In the genomic region with DNA sequence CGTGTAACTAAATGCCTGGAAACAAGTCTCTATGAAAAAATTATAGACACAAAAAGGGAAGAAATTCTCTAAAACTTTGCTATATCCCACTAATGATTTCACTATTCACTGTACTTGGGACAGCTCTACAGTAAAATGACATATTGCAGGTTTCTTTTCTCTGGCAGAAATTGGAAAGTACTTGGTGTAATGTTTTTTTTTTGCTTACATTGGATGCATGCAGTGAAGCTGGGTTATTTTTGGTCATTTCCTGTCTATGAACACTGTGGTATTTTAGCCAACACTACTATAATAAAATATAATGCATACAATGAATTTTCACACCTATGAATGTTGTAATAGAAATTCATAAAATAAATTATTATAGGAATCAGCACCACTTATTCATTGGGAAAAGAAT, we compare ENCODE assay signal across 18 cellular contexts.
DNase-seq lines count a peak whose midpoint lies in the region; FAIRE-seq and TF ChIP-seq lines count a peak whose summit lies in the region.
"Had no signal": no experiment of that assay in that cellular context is flagged by ENCODE, and none has a peak within 500 bp of the region (broad histone marks: within the 10 kb centered on the region; RNA-seq: fewer than 3 reads in every experiment).

No MANE protein-coding gene starts in this region.

- WGBS in GM23248 (ENCODE audit: low coverage in 1 of 2, low lambda C conversion rate in 2 of 2, missing lambda C conversion rate in 2 of 2), 2 experiments: 93 to 97% methylated on average over 1 of the region's 1 CpG

- H3K27me3 Mint-ChIP-seq in astrocyte (ENCODE audit: low read depth, unreplicated experiment) (no peaks in the 10 kb centered on the region), Calu3 (ENCODE audit: unreplicated experiment) (no peaks in the 10 kb centered on the region)

- H3K27ac ChIP-seq in GM23248: no peak overlapping the region
- no peak overlapping the region for H3K27ac ChIP-seq in astrocyte (ENCODE audit: low read depth, low read length)
- H3K27ac ChIP-seq in fibroblast of lung (ENCODE audit: insufficient read depth, low read length): no peak overlapping the region
- H3K27ac ChIP-seq: A549, C4-2B had no signal

- H3K9ac ChIP-seq in GM23248: no peak overlapping the region
- H3K9ac ChIP-seq in astrocyte (ENCODE audit: low read length): no peak overlapping the region
- no peak overlapping the region for H3K9ac ChIP-seq in fibroblast of lung (ENCODE audit: insufficient read depth, low read length)

- peaks cover 8% of the 10 kb centered on the region for H3K9me3 ChIP-seq in GM23248 (ENCODE audit: low read depth)
- no peaks in the 10 kb centered on the region for H3K9me3 ChIP-seq in astrocyte (ENCODE audit: insufficient read depth, low read depth, low read length)
- H3K9me3 ChIP-seq in fibroblast of lung (ENCODE audit: control insufficient read depth, insufficient read depth, low read depth, low read length): no peaks in the 10 kb centered on the region

- no peak overlapping the region for H3K4me3 Mint-ChIP-seq in astrocyte (ENCODE audit: unreplicated experiment)
- no peak overlapping the region for H3K4me3 Mint-ChIP-seq in Calu3 (ENCODE audit: low read depth, unreplicated experiment)

- H3K9me2 ChIP-seq in GM23248 (ENCODE audit: insufficient read depth): no peaks in the 10 kb centered on the region

- H3K4me1 Mint-ChIP-seq in astrocyte (ENCODE audit: low read depth, unreplicated experiment) (peaks cover 13% of the 10 kb centered on the region), Calu3 (ENCODE audit: low read depth, unreplicated experiment) (no peaks in the 10 kb centered on the region)

- H3K4me1 ChIP-seq in GM23248 (ENCODE audit: insufficient read depth): peaks cover 20% of the 10 kb centered on the region
- no peaks in the 10 kb centered on the region for H3K4me1 ChIP-seq in astrocyte (ENCODE audit: insufficient read depth, low read length)
- peaks cover 3% of the 10 kb centered on the region for H3K4me1 ChIP-seq in fibroblast of lung (ENCODE audit: control insufficient read depth, extremely low read depth, insufficient read depth, low read length)
- H3K4me1 ChIP-seq: A549 had no signal

- no peak overlapping the region for H3K27ac Mint-ChIP-seq in astrocyte (ENCODE audit: unreplicated experiment)
- H3K27ac Mint-ChIP-seq in Calu3 (ENCODE audit: unreplicated experiment): no peak overlapping the region

- BruUV-seq in Calu3 (replicated peaks; lab: Mats Ljungman, UMichigan): no TSS peak

- H3F3A ChIP-seq in GM23248 (ENCODE audit: insufficient read depth): peaks cover 15% of the 10 kb centered on the region; the same call in 1 of the 2 replicates

- peaks cover 11% of the 10 kb centered on the region for H3K9me3 Mint-ChIP-seq in astrocyte (ENCODE audit: unreplicated experiment)
- H3K9me3 Mint-ChIP-seq in Calu3 (ENCODE audit: low read depth, unreplicated experiment): peaks cover 4% of the 10 kb centered on the region

- H3K27me3 ChIP-seq in GM23248 (replicated peaks; ENCODE audit: insufficient read depth): no peaks in the 10 kb centered on the region
- no peaks in the 10 kb centered on the region for H3K27me3 ChIP-seq in astrocyte (ENCODE audit: insufficient read depth, low read length)
- no peaks in the 10 kb centered on the region for H3K27me3 ChIP-seq in fibroblast of lung (ENCODE audit: control insufficient read depth, insufficient read depth, low read length)

- H3K79me2 ChIP-seq in GM23248 (ENCODE audit: insufficient read depth): no peaks in the 10 kb centered on the region
- H3K79me2 ChIP-seq in astrocyte (ENCODE audit: insufficient read depth, low read length): no peaks in the 10 kb centered on the region
- no peaks in the 10 kb centered on the region for H3K79me2 ChIP-seq in fibroblast of lung (ENCODE audit: control insufficient read depth, insufficient read depth, low read length)

- no peaks in the 10 kb centered on the region for H3K36me3 ChIP-seq in GM23248 (ENCODE audit: low read depth)
- H3K36me3 ChIP-seq in astrocyte (ENCODE audit: insufficient read depth, low read length): no peaks in the 10 kb centered on the region
- H3K36me3 ChIP-seq in fibroblast of lung (ENCODE audit: control insufficient read depth, insufficient read depth, low read length): no peaks in the 10 kb centered on the region

- TF ChIP-seq CTCF in astrocyte (IDR thresholded peaks at IDR 0.05; ENCODE audit: insufficient read depth, low read depth, low read length): no peak
- no peak for TF ChIP-seq CTCF in fibroblast of lung (conservative IDR thresholded peaks at IDR 0.05 in 1 of 2, IDR thresholded peaks at IDR 0.05 in 1 of 2; ENCODE audit: low read depth in 1 of 2, low read length in 2 of 2)
- no peak for TF ChIP-seq CTCF in Calu3 (IDR thresholded peaks at IDR 0.05; ENCODE audit: unreplicated experiment)

- CTCF ChIA-PET in Calu3 (lab: Charles Lee): interaction anchor here (0.6 to 1.4 kb wide), 2 partner anchors 14 to 280 kb away, joined by 3 to 7 read pairs; no protein-coding TSS in a partner anchor

- H3K36me3 Mint-ChIP-seq in astrocyte (ENCODE audit: low read depth, unreplicated experiment) (peaks cover 9% of the 10 kb centered on the region), Calu3 (ENCODE audit: insufficient read depth, unreplicated experiment) (no peaks in the 10 kb centered on the region)

- FAIRE-seq in astrocyte (lab: Jason Lieb, UNC): no peak
- FAIRE-seq: A549 had no signal

- H2AFZ ChIP-seq in GM23248 (no peak overlapping the region), astrocyte (ENCODE audit: low read depth, low read length) (no peak overlapping the region), fibroblast of lung (ENCODE audit: low read length) (no peak overlapping the region)

- H3K4me2 ChIP-seq in GM23248 (ENCODE audit: unreplicated experiment): peak overlapping the region; percentile 9
- no peak overlapping the region for H3K4me2 ChIP-seq in astrocyte (ENCODE audit: low read length)
- no peak overlapping the region for H3K4me2 ChIP-seq in fibroblast of lung (ENCODE audit: extremely low read depth, insufficient read depth, low read length)
- H3K4me2 ChIP-seq: A549 had no signal

- H4K20me1 ChIP-seq in GM23248 (ENCODE audit: insufficient read depth): no peaks in the 10 kb centered on the region
- no peaks in the 10 kb centered on the region for H4K20me1 ChIP-seq in astrocyte (ENCODE audit: insufficient read depth, low read length)
- no peaks in the 10 kb centered on the region for H4K20me1 ChIP-seq in fibroblast of lung (ENCODE audit: control insufficient read depth, extremely low read depth, insufficient read depth, low read length)

- no peak overlapping the region for H3K4me3 ChIP-seq in GM23248
- H3K4me3 ChIP-seq in astrocyte (ENCODE audit: insufficient read depth, low read depth, low read length): no peak overlapping the region
- no peak overlapping the region for H3K4me3 ChIP-seq in fibroblast of lung (replicated peaks in 1 of 4; ENCODE audit: control extremely low read depth in 1 of 4, insufficient read depth in 1 of 4, low read depth in 3 of 4, low read length in 4 of 4)
- H3K4me3 ChIP-seq: A549 had no signal

- DNase-seq in GM23248: peak; percentile 14
- DNase-seq in astrocyte (ENCODE audit: low read depth): peak; percentile 18
- peak; percentile 41 to 65 for DNase-seq in fibroblast of lung (ENCODE audit: low read depth in 2 of 2)
- peak; percentile 48 to 82 for DNase-seq in lung microvascular endothelial cell (ENCODE audit: low read depth in 2 of 2)
- DNase-seq in activated T-cell treated with anti-CD3 and anti-CD28 coated beads, Interleukin-2, amount 50 U/mL, for 48 hours: no peak
- no peak for DNase-seq in occipital lobe (lab: John Stamatoyannopoulos, UW)
- DNase-seq in Calu3: no peak
- no peak for DNase-seq in NCI-H82 (lab: John Stamatoyannopoulos, UW)
- DNase-seq: H7, Kasumi-1, NCI-H1417 treated with DMSO at 0.1 percent for 48 hours, NCI-H1930, NCI-H446, OCI-M1, RPMI8226, SIG-M5 had no signal

- intact Hi-C loops in Calu3 (cut with micrococcal nuclease; ENCODE audit: unreplicated experiment): no loop called here

- in situ Hi-C loops in GM23248 (cut with MboI): loop anchor here (10.0 kb wide), 1 partner anchor 442 kb away; no protein-coding TSS in a partner anchor

Comparison
In these comparisons a context has a peak if more than half of its experiments do, and no peak if none do; other contexts are left out.
1. DNase-seq: peak in GM23248 (single experiment), astrocyte (single experiment), fibroblast of lung (2 of 2) and lung microvascular endothelial cell (2 of 2); none in activated T-cell treated with anti-CD3 and anti-CD28 coated beads, Interleukin-2, amount 50 U/mL, for 48 hours (0 of 2), occipital lobe (single experiment), Calu3 (single experiment) and NCI-H82 (single experiment).